In genomic region chr9:38362912-38363588, GRCh38 we compare ENCODE assay signal across 1 cellular context.
TF ChIP-seq lines count a peak whose summit lies in the region.

No MANE protein-coding gene starts in this region.

TF ChIP-seq in GM12878, 131 proteins besides CTCF, POLR2A, EP300 and RAD21 (continued from another document):
- TF ChIP-seq RELA (IDR thresholded peaks at IDR 0.05; ENCODE audit: borderline replicate concordance, partially characterized antibody) (peak; percentile 40), ETV6 (conservative IDR thresholded peaks at IDR 0.05 in 1 of 2, IDR thresholded peaks at IDR 0.05 in 1 of 2; ENCODE audit: borderline replicate concordance in 1 of 2, low read depth in 1 of 2) (no peak)
